10 cellular contexts compared by ENCODE assay signal in genomic region chr3:149968216-149968615, GRCh38. TPM values are rescaled to one million over a fixed set of nuclear protein-coding genes. Genes with fewer than 3 reads are reported as not detected.
A peak's percentile ranks its signal among the peaks of the same experiment; 100 is the strongest.
DNase-seq lines count a peak whose midpoint lies in the region; ATAC-seq and TF ChIP-seq lines count a peak whose summit lies in the region.
"Had no signal": no experiment of that assay in that cellular context is flagged by ENCODE, and none has a peak within 500 bp of the region (broad histone marks: within the 10 kb centered on the region; RNA-seq: fewer than 3 reads in every experiment).

No MANE protein-coding gene starts in this region.

- H2AFZ ChIP-seq in PC-9 (no peak overlapping the region), fibroblast of lung (ENCODE audit: low read length) (no peak overlapping the region)

- H3K9ac ChIP-seq in fibroblast of lung (ENCODE audit: insufficient read depth, low read length) = peak overlapping the region; percentile 88
- peak overlapping the region; percentile 93 for H3K9ac ChIP-seq in skeletal muscle satellite cell (ENCODE audit: low read depth, low read length)

- H3K4me2 ChIP-seq in PC-9 (peak overlapping the region; percentile 97), fibroblast of lung (ENCODE audit: extremely low read depth, insufficient read depth, low read length) (peak overlapping the region; percentile 84), skeletal muscle satellite cell (ENCODE audit: low read length) (peak overlapping the region; percentile 83)

- POLR2A ChIA-PET in PC-9 (lab: Charles Lee; ENCODE audit: unreplicated experiment) = no interaction called here

- H3K9me3 ChIP-seq in PC-9 (ENCODE audit: insufficient read depth, low read depth) (no peaks in the 10 kb centered on the region), fibroblast of lung (ENCODE audit: control insufficient read depth, insufficient read depth, low read depth, low read length) (no peaks in the 10 kb centered on the region), skeletal muscle satellite cell (replicated peaks; ENCODE audit: low read length) (no peaks in the 10 kb centered on the region)

- peak; percentile 68 for DNase-seq in NCI-H510A treated with DMSO at 0.1 percent for 48 hours (lab: John Stamatoyannopoulos, UW)
- DNase-seq in NCI-H510A (lab: John Stamatoyannopoulos, UW) = no peak
- no peak for DNase-seq in PC-9
- peak; percentile 15 to 76 for DNase-seq in fibroblast of lung (ENCODE audit: low read depth in 2 of 2)
- DNase-seq in left lobe of liver (ENCODE audit: low spot score) = no peak
- no peak for DNase-seq in posterior cingulate gyrus
- DNase-seq: activated B cell treated with CpG ODN at 0.5 μM for 24 hours, nucleus accumbens had no signal

- no peaks in the 10 kb centered on the region for H3K9me2 ChIP-seq in PC-9 (ENCODE audit: insufficient read depth)

- intact Hi-C loops in PC-9 (cut with micrococcal nuclease; ENCODE audit: unreplicated experiment) (loop anchor here (2.0 to 5.0 kb wide), 2 partner anchors 269 to 443 kb away; no protein-coding TSS in a partner anchor), posterior cingulate gyrus (cut with DNase I) (loop anchor here (5.0 kb wide), 2 partner anchors 91 to 151 kb away; no protein-coding TSS in a partner anchor)

- BruUV-seq in PC-9 (replicated peaks; lab: Mats Ljungman, UMichigan) = no TSS peak

- no peak for ATAC-seq in left lobe of liver
- ATAC-seq in GM19023 (IDR thresholded peaks at IDR 0.05; ENCODE audit: unreplicated experiment) = no peak

- H4K20me1 ChIP-seq in PC-9 (ENCODE audit: insufficient read depth) (peaks cover 6% of the 10 kb centered on the region; the same call in 1 of the 2 replicates), fibroblast of lung (ENCODE audit: control insufficient read depth, extremely low read depth, insufficient read depth, low read length) (no peaks in the 10 kb centered on the region)

- H3K27me3 ChIP-seq in PC-9 (ENCODE audit: insufficient read depth, low read depth) (no peaks in the 10 kb centered on the region), fibroblast of lung (ENCODE audit: control insufficient read depth, insufficient read depth, low read length) (no peaks in the 10 kb centered on the region), skeletal muscle satellite cell (ENCODE audit: control insufficient read depth, insufficient read depth, low read length) (no peaks in the 10 kb centered on the region)

- CTCF ChIA-PET in PC-9 (lab: Charles Lee) = interaction anchor here (0.6 to 2.7 kb wide), 5 partner anchors 216 to 761 kb away, joined by 3 to 9 read pairs (median 4); no protein-coding TSS in a partner anchor

- H3K4me1 ChIP-seq in PC-9 (replicated peaks; ENCODE audit: insufficient read depth) = peaks cover 35% of the 10 kb centered on the region
- peaks cover 16% of the 10 kb centered on the region for H3K4me1 ChIP-seq in fibroblast of lung (ENCODE audit: control insufficient read depth, extremely low read depth, insufficient read depth, low read length)
- peaks cover 38% of the 10 kb centered on the region for H3K4me1 ChIP-seq in skeletal muscle satellite cell (ENCODE audit: control insufficient read depth, insufficient read depth, low read length)

- TF ChIP-seq CTCF in PC-9 (conservative IDR thresholded peaks at IDR 0.05) (no peak), fibroblast of lung (conservative IDR thresholded peaks at IDR 0.05 in 1 of 2, IDR thresholded peaks at IDR 0.05 in 1 of 2; ENCODE audit: low read depth in 1 of 2, low read length in 2 of 2) (no peak)

- H3K4me3 ChIP-seq in PC-9 = peak overlapping the region; percentile 78
- H3K4me3 ChIP-seq in fibroblast of lung (replicated peaks in 1 of 4; ENCODE audit: control extremely low read depth in 1 of 4, insufficient read depth in 1 of 4, low read depth in 3 of 4, low read length in 4 of 4) = peak overlapping the region; percentile 73 to 87 (median 81)
- H3K4me3 ChIP-seq in skeletal muscle satellite cell (ENCODE audit: low read length) = peak overlapping the region; percentile 71

- H3K79me2 ChIP-seq in PC-9 (ENCODE audit: low read depth) (peaks cover 73% of the 10 kb centered on the region), fibroblast of lung (ENCODE audit: control insufficient read depth, insufficient read depth, low read length) (peaks cover 86% of the 10 kb centered on the region)

- H3F3A ChIP-seq in PC-9 (ENCODE audit: insufficient read depth, low read depth) = peaks cover 23% of the 10 kb centered on the region; the same call in 1 of the 2 replicates

- H3K36me3 ChIP-seq in PC-9 (ENCODE audit: low read depth) (peaks cover 29% of the 10 kb centered on the region), fibroblast of lung (ENCODE audit: control insufficient read depth, insufficient read depth, low read length) (peaks cover 3% of the 10 kb centered on the region), skeletal muscle satellite cell (ENCODE audit: insufficient read depth, low read length) (peaks cover 30% of the 10 kb centered on the region)

- H3K27ac ChIP-seq in PC-9 (peak overlapping the region; percentile 88), fibroblast of lung (ENCODE audit: insufficient read depth, low read length) (peak overlapping the region; percentile 81)

RNA-seq across cellular contexts. Expression of gene PFN2, which starts 2.5 kb away (rescaled TPM):
- total RNA-seq in PC-9 (2021) = 164 and 187 TPM in 2 replicates
- total RNA-seq in fibroblast of lung = 153 and 343 TPM in 2 replicates
- polyA plus RNA-seq in fibroblast of lung = 619 and 627 TPM in 2 replicates
- polyA plus RNA-seq in fibroblast of lung (2012) = 273 and 308 TPM in 2 replicates
- 49.9 and 79.8 TPM in 2 replicates for polyA minus RNA-seq in fibroblast of lung (ENCODE audit: low replicate concordance)
- total RNA-seq in skeletal muscle satellite cell (2012; rRNA removed) = 198 and 201 TPM in 2 replicates
- total RNA-seq in left lobe of liver = 7.5 TPM

Comparison
In these comparisons a context has a peak if more than half of its experiments do, and no peak if none do; other contexts are left out.
1. DNase-seq: peak in NCI-H510A treated with DMSO at 0.1 percent for 48 hours (single experiment) and fibroblast of lung (2 of 2); none in NCI-H510A (single experiment), PC-9 (0 of 2), left lobe of liver (single experiment) and posterior cingulate gyrus (0 of 10).
2. RNA of gene PFN2, which starts 2.5 kb away (total RNA-seq): 153 to 343 TPM in fibroblast of lung and 164 to 187 TPM in PC-9; 7.5 TPM in left lobe of liver (single experiment); every median in the first group is over 10 times any median in the second.
3. Peak in every context shown above with its lines, with median percentiles within 50 percentile points of each other: H3K4me2 ChIP-seq and H3K4me3 ChIP-seq.